In the genomic region with DNA sequence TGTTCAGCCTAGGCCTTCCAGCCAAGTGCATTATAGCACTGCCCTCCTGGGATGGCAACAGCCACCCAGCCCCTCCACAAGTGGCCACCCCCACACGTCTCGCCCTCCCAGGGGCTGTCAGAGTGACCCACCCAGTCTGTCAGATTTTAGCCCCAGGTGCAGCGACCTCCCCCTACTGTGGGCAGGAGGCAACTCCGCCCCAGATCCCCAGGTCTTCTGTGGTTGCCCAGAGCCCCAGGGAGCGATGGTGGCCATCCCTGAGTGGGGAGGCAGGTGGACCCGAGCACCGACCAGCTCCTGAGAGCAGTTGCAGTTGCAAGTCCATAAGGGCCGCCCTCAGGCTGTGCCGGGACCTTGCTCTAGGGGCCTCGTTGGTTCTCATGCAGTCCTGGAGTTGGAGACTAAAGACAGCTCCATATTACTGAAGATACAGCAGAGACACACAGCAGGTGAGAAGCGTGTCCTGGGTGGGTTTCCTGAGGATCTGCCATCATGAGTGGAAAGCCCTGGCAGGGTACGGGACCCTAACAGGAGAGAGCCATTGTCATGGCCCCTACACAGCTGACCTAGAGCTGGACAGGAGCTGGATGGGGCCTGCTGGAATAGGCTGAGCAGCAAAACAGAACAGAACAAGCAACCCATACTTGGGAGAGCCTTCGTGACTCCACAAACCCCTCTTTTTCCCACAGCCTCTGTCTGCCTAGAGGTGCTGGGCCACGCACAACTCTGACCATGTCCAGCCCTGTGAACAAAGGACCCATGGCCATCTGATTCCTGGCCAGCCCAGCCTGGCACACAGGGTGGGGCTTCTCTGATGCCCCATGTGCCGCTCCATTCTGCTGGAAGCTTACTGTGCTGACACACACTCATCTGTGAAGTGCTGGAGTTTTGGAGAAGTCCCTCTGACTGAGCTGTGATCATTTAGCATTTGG, we compare ENCODE assay signal across 1 cellular context.
TF ChIP-seq lines count a peak whose summit lies in the region.

No MANE protein-coding gene starts in this region.

TF ChIP-seq in SK-N-SH, 30 proteins besides CTCF, POLR2A, EP300 and RAD21 (continued from another document):
- TF ChIP-seq, protein P1, sequence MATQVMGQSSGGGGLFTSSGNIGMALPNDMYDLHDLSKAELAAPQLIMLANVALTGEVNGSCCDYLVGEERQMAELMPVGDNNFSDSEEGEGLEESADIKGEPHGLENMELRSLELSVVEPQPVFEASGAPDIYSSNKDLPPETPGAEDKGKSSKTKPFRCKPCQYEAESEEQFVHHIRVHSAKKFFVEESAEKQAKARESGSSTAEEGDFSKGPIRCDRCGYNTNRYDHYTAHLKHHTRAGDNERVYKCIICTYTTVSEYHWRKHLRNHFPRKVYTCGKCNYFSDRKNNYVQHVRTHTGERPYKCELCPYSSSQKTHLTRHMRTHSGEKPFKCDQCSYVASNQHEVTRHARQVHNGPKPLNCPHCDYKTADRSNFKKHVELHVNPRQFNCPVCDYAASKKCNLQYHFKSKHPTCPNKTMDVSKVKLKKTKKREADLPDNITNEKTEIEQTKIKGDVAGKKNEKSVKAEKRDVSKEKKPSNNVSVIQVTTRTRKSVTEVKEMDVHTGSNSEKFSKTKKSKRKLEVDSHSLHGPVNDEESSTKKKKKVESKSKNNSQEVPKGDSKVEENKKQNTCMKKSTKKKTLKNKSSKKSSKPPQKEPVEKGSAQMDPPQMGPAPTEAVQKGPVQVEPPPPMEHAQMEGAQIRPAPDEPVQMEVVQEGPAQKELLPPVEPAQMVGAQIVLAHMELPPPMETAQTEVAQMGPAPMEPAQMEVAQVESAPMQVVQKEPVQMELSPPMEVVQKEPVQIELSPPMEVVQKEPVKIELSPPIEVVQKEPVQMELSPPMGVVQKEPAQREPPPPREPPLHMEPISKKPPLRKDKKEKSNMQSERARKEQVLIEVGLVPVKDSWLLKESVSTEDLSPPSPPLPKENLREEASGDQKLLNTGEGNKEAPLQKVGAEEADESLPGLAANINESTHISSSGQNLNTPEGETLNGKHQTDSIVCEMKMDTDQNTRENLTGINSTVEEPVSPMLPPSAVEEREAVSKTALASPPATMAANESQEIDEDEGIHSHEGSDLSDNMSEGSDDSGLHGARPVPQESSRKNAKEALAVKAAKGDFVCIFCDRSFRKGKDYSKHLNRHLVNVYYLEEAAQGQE (IDR thresholded peaks at IDR 0.05; ENCODE audit: low read depth, low read length) = no peak
- TF ChIP-seq FOSL2 (IDR thresholded peaks at IDR 0.05; ENCODE audit: borderline replicate concordance, low read depth) (no peak), YY1 (IDR thresholded peaks at IDR 0.05; ENCODE audit: low read depth) (no peak), ELF1 (IDR thresholded peaks at IDR 0.05) (no peak), SMC3 (IDR thresholded peaks at IDR 0.05; ENCODE audit: low read depth, low read length) (no peak), FOXJ3 (CRISPR knock-in tag; IDR thresholded peaks at IDR 0.05) (no peak), MXI1 (IDR thresholded peaks at IDR 0.05; ENCODE audit: low read depth, low read length) (no peak), CHD2 (IDR thresholded peaks at IDR 0.05; ENCODE audit: low read length, partially characterized antibody) (no peak), SIN3A (IDR thresholded peaks at IDR 0.05; ENCODE audit: borderline replicate concordance, low read depth, low read length) (no peak), GABPA (IDR thresholded peaks at IDR 0.05; ENCODE audit: low read depth) (no peak), TEAD4 (IDR thresholded peaks at IDR 0.05; ENCODE audit: borderline replicate concordance, insufficient read depth) (no peak)
- TF ChIP-seq, protein P2, sequence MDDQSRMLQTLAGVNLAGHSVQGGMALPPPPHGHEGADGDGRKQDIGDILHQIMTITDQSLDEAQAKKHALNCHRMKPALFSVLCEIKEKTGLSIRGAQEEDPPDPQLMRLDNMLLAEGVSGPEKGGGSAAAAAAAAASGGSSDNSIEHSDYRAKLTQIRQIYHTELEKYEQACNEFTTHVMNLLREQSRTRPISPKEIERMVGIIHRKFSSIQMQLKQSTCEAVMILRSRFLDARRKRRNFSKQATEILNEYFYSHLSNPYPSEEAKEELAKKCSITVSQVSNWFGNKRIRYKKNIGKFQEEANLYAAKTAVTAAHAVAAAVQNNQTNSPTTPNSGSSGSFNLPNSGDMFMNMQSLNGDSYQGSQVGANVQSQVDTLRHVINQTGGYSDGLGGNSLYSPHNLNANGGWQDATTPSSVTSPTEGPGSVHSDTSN (IDR thresholded peaks at IDR 0.05) = no peak
- TF ChIP-seq, protein P3, sequence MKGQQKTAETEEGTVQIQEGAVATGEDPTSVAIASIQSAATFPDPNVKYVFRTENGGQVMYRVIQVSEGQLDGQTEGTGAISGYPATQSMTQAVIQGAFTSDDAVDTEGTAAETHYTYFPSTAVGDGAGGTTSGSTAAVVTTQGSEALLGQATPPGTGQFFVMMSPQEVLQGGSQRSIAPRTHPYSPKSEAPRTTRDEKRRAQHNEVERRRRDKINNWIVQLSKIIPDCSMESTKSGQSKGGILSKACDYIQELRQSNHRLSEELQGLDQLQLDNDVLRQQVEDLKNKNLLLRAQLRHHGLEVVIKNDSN (IDR thresholded peaks at IDR 0.05; ENCODE audit: borderline replicate concordance, low read depth) = no peak
- TF ChIP-seq, protein P4, sequence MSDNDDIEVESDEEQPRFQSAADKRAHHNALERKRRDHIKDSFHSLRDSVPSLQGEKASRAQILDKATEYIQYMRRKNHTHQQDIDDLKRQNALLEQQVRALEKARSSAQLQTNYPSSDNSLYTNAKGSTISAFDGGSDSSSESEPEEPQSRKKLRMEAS (IDR thresholded peaks at IDR 0.05; ENCODE audit: low read depth) = no peak
